8 cellular contexts compared by ENCODE assay signal in genomic region chr1:200971955-200972711, GRCh38. TPM values are rescaled to one million over a fixed set of nuclear protein-coding genes. Genes with fewer than 3 reads are reported as not detected.
DNase-seq lines count a peak whose midpoint lies in the region; ATAC-seq and TF ChIP-seq lines count a peak whose summit lies in the region.

No MANE protein-coding gene starts in this region.

- peak; percentile 62 to 73 for TF ChIP-seq CTCF in GM23338 (conservative IDR thresholded peaks at IDR 0.05; ENCODE audit: low read depth in 2 of 2)
- TF ChIP-seq CTCF in fibroblast of lung (conservative IDR thresholded peaks at IDR 0.05 in 1 of 2, IDR thresholded peaks at IDR 0.05 in 1 of 2; ENCODE audit: low read depth in 1 of 2, low read length in 2 of 2), result peak; percentile 52 to 61
- TF ChIP-seq CTCF in neural progenitor cell (IDR thresholded peaks at IDR 0.05), result peak; percentile 93

- H3F3A ChIP-seq in GM23338 (replicated peaks; ENCODE audit: low read depth) (no peaks in the 10 kb centered on the region), neural progenitor cell (ENCODE audit: low read depth) (no peaks in the 10 kb centered on the region)

- no peaks in the 10 kb centered on the region for H3K27me3 ChIP-seq in GM23338 (ENCODE audit: insufficient read depth)
- no peaks in the 10 kb centered on the region for H3K27me3 ChIP-seq in fibroblast of lung (ENCODE audit: control insufficient read depth, insufficient read depth, low read length)
- H3K27me3 ChIP-seq in neural progenitor cell, result no peaks in the 10 kb centered on the region

- no peak overlapping the region for H3K9ac ChIP-seq in fibroblast of lung (ENCODE audit: insufficient read depth, low read length)
- no peak overlapping the region for H3K9ac ChIP-seq in neural progenitor cell

- DNase-seq in AG20443 (ENCODE audit: low spot score) (peak; percentile 89), GM23338 (ENCODE audit: low spot score) (peak; percentile 84), NOMO-1 treated with dmso at 0.1 percent for 144 hours (lab: John Stamatoyannopoulos, UW; ENCODE audit: unreplicated experiment) (peak; percentile 18), activated T-cell treated with anti-CD3 and anti-CD28 coated beads for 4 hours (peak; percentile 55), fibroblast of lung (ENCODE audit: low read depth in 2 of 2) (peak; percentile 21 to 57), neural progenitor cell (ENCODE audit: low spot score) (peak; percentile 75), stromal cell of bone marrow (ENCODE audit: low read depth) (peak; percentile 13), KG1 (lab: John Stamatoyannopoulos, UW) (no peak)

- H2AFZ ChIP-seq in GM23338 (no peak overlapping the region), fibroblast of lung (ENCODE audit: low read length) (no peak overlapping the region), neural progenitor cell (replicated peaks) (no peak overlapping the region)

- H3K4me2 ChIP-seq in GM23338 (no peak overlapping the region; the same call in 1 of the 2 replicates), fibroblast of lung (ENCODE audit: extremely low read depth, insufficient read depth, low read length) (no peak overlapping the region), neural progenitor cell (no peak overlapping the region)

- peaks cover 7% of the 10 kb centered on the region; the same call in 1 of the 2 replicates for H3K36me3 ChIP-seq in GM23338 (ENCODE audit: insufficient read depth)
- H3K36me3 ChIP-seq in fibroblast of lung (ENCODE audit: control insufficient read depth, insufficient read depth, low read length), result no peaks in the 10 kb centered on the region
- no peaks in the 10 kb centered on the region for H3K36me3 ChIP-seq in neural progenitor cell

- H3K9me2 ChIP-seq in GM23338 (ENCODE audit: insufficient read depth), result no peaks in the 10 kb centered on the region

- peaks cover 7% of the 10 kb centered on the region; the same call in 2 of the 3 replicates for H3K4me1 Mint-ChIP-seq in GM23338
- peaks cover 11% of the 10 kb centered on the region for H3K4me1 Mint-ChIP-seq in neural progenitor cell

- no peaks in the 10 kb centered on the region; the same call in 1 of the 2 replicates for H4K20me1 ChIP-seq in GM23338 (replicated peaks; ENCODE audit: insufficient read depth)
- H4K20me1 ChIP-seq in fibroblast of lung (ENCODE audit: control insufficient read depth, extremely low read depth, insufficient read depth, low read length), result no peaks in the 10 kb centered on the region
- H4K20me1 ChIP-seq in neural progenitor cell (ENCODE audit: low read depth), result no peaks in the 10 kb centered on the region

- peaks cover 8% of the 10 kb centered on the region for H3K36me3 Mint-ChIP-seq in GM23338 (ENCODE audit: low read depth)
- H3K36me3 Mint-ChIP-seq in neural progenitor cell, result peaks cover 10% of the 10 kb centered on the region

- no peak overlapping the region for H3K4me3 ChIP-seq in GM23338
- no peak overlapping the region for H3K4me3 ChIP-seq in fibroblast of lung (replicated peaks in 1 of 4; ENCODE audit: control extremely low read depth in 1 of 4, insufficient read depth in 1 of 4, low read depth in 3 of 4, low read length in 4 of 4)
- no peak overlapping the region for H3K4me3 ChIP-seq in neural progenitor cell

- no peaks in the 10 kb centered on the region for H3K4me1 ChIP-seq in GM23338 (ENCODE audit: insufficient read depth)
- H3K4me1 ChIP-seq in fibroblast of lung (ENCODE audit: control insufficient read depth, extremely low read depth, insufficient read depth, low read length), result no peaks in the 10 kb centered on the region
- no peaks in the 10 kb centered on the region for H3K4me1 ChIP-seq in neural progenitor cell

- H3K27ac Mint-ChIP-seq in GM23338 (no peak overlapping the region), neural progenitor cell (no peak overlapping the region)

- H3K4me3 Mint-ChIP-seq in GM23338, result no peak overlapping the region
- H3K4me3 Mint-ChIP-seq in neural progenitor cell, result no peak overlapping the region

- H3K79me2 ChIP-seq in GM23338 (replicated peaks; ENCODE audit: insufficient read depth) (no peaks in the 10 kb centered on the region), fibroblast of lung (ENCODE audit: control insufficient read depth, insufficient read depth, low read length) (no peaks in the 10 kb centered on the region), neural progenitor cell (ENCODE audit: low read depth) (no peaks in the 10 kb centered on the region)

- H3K27me3 Mint-ChIP-seq in GM23338 (ENCODE audit: insufficient read depth, low read depth, poor library complexity), result peaks cover 3% of the 10 kb centered on the region
- peaks cover 11% of the 10 kb centered on the region for H3K27me3 Mint-ChIP-seq in neural progenitor cell (ENCODE audit: insufficient read depth, low read depth)

- peak; percentile 65 for ATAC-seq in GM23338

- H3K9me3 Mint-ChIP-seq in GM23338 (no peaks in the 10 kb centered on the region), neural progenitor cell (no peaks in the 10 kb centered on the region)

- H3K27ac ChIP-seq in GM23338 (ENCODE audit: low read depth), result no peak overlapping the region
- no peak overlapping the region for H3K27ac ChIP-seq in fibroblast of lung (ENCODE audit: insufficient read depth, low read length)
- H3K27ac ChIP-seq in neural progenitor cell, result no peak overlapping the region

- no peaks in the 10 kb centered on the region for H3K9me3 ChIP-seq in fibroblast of lung (ENCODE audit: control insufficient read depth, insufficient read depth, low read depth, low read length)
- no peaks in the 10 kb centered on the region for H3K9me3 ChIP-seq in neural progenitor cell (ENCODE audit: low read depth)

TF ChIP-seq in GM23338, 12 proteins besides CTCF, POLR2A, EP300 and RAD21:
- TF ChIP-seq CREB1 (CRISPR knock-in tag; IDR thresholded peaks at IDR 0.05; ENCODE audit: low read depth) (no peak), ETS1 (IDR thresholded peaks at IDR 0.05) (no peak), NANOG (IDR thresholded peaks at IDR 0.05; ENCODE audit: borderline replicate concordance) (no peak), ZNF331 (CRISPR knock-in tag; IDR thresholded peaks at IDR 0.05; ENCODE audit: low read depth) (no peak), EZH2 (IDR thresholded peaks at IDR 0.05; ENCODE audit: low read depth, unreplicated experiment) (no peak)

RNA-seq across cellular contexts. Expression of gene KIF21B, which starts 51.4 kb away (rescaled TPM):
- 26.6 and 34.3 TPM in 2 replicates for total RNA-seq in GM23338 (2014; rRNA removed; shearing (Covaris generic))
- polyA plus RNA-seq in GM23338 (2016; fragmentation: Nextera tagmentation; extraction: Ambion mirVana) (4.6 and 5.3 TPM in 2 replicates), fibroblast of lung (0.03 and 0.08 TPM in 2 replicates)
- total RNA-seq in fibroblast of lung (under 0.01 and 0.26 TPM in 2 replicates), neural progenitor cell (ENCODE audit: low replicate concordance) (6.4 and 15.6 TPM in 2 replicates)
- 0.03 and 0.05 TPM in 2 replicates for polyA plus RNA-seq in fibroblast of lung (2012)
- polyA minus RNA-seq in fibroblast of lung (ENCODE audit: low replicate concordance), result 0.08 and 0.11 TPM in 2 replicates
